1 cellular context compared by ENCODE assay signal in the genomic region with DNA sequence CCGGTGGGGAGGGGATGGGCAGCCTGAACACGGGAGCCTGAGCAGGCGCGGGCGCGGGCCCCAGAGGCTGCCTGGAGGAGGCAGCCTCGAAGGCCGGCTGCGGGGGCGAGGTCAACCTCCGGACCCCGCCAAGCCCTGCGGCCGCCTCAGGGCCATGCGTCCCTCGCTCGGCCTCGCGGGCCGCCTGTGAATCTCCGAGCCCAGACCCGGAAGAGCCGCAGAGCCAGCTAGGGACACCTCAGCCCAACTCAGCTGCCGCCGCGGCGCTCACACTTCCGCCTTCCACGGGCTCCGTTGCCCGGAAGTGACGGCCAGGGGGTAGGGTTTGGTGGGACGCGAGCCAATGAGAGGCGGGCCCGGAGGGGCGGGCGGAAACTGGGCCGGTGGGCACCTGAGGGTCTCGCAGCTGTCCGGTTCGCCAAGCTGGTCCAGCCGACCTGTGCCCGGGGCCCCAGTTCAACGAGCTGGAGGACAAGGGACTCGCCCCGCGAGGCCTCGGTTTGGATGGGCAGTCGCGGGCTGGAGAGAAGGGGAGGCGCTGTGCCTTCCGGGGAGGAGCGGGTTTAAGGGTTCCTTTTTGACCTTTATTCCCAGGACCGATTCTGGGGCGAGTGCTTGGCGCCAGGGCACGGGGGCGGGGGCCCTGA.
TF ChIP-seq lines count a peak whose summit lies in the region.

A gene (minus strand): TSS at position 277 of the 647 bp plus-strand sequence. CDS start 386 bp downstream, outside the sequence.

TF ChIP-seq in A549, 52 proteins besides CTCF, POLR2A, EP300 and RAD21 (continued from another document):
- TF ChIP-seq, protein P1, sequence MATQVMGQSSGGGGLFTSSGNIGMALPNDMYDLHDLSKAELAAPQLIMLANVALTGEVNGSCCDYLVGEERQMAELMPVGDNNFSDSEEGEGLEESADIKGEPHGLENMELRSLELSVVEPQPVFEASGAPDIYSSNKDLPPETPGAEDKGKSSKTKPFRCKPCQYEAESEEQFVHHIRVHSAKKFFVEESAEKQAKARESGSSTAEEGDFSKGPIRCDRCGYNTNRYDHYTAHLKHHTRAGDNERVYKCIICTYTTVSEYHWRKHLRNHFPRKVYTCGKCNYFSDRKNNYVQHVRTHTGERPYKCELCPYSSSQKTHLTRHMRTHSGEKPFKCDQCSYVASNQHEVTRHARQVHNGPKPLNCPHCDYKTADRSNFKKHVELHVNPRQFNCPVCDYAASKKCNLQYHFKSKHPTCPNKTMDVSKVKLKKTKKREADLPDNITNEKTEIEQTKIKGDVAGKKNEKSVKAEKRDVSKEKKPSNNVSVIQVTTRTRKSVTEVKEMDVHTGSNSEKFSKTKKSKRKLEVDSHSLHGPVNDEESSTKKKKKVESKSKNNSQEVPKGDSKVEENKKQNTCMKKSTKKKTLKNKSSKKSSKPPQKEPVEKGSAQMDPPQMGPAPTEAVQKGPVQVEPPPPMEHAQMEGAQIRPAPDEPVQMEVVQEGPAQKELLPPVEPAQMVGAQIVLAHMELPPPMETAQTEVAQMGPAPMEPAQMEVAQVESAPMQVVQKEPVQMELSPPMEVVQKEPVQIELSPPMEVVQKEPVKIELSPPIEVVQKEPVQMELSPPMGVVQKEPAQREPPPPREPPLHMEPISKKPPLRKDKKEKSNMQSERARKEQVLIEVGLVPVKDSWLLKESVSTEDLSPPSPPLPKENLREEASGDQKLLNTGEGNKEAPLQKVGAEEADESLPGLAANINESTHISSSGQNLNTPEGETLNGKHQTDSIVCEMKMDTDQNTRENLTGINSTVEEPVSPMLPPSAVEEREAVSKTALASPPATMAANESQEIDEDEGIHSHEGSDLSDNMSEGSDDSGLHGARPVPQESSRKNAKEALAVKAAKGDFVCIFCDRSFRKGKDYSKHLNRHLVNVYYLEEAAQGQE (IDR thresholded peaks at IDR 0.05) = no peak
- TF ChIP-seq JUN (IDR thresholded peaks at IDR 0.05) (peak; percentile 51 to 96; a peak in 4 of 5 replicates), FOSL2 (IDR thresholded peaks at IDR 0.05) (no peak), FOSL2 (CRISPR knock-in tag; IDR thresholded peaks at IDR 0.05) (no peak), ZFP36 (IDR thresholded peaks at IDR 0.05; ENCODE audit: borderline replicate concordance, partially characterized antibody) (peak; percentile 96), PHF8 (IDR thresholded peaks at IDR 0.05; ENCODE audit: borderline replicate concordance, low read depth) (peak; percentile 89), CBX8 (IDR thresholded peaks at IDR 0.05) (no peak)
- TF ChIP-seq, protein P2, sequence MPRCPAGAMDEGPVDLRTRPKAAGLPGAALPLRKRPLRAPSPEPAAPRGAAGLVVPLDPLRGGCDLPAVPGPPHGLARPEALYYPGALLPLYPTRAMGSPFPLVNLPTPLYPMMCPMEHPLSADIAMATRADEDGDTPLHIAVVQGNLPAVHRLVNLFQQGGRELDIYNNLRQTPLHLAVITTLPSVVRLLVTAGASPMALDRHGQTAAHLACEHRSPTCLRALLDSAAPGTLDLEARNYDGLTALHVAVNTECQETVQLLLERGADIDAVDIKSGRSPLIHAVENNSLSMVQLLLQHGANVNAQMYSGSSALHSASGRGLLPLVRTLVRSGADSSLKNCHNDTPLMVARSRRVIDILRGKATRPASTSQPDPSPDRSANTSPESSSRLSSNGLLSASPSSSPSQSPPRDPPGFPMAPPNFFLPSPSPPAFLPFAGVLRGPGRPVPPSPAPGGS (IDR thresholded peaks at IDR 0.05) = peak; percentile 97
